ENCODE assay signal across 9 cellular contexts in genomic region chr5:171207256-171207866, GRCh38.
DNase-seq lines count a peak whose midpoint lies in the region; ATAC-seq, FAIRE-seq and TF ChIP-seq lines count a peak whose summit lies in the region.
"Had no signal": no experiment of that assay in that cellular context is flagged by ENCODE, and none has a peak within 500 bp of the region (broad histone marks: within the 10 kb centered on the region; RNA-seq: fewer than 3 reads in every experiment).

No MANE protein-coding gene starts in this region.

- no peak for TF ChIP-seq POLR2A in GM12891 (IDR thresholded peaks at IDR 0.05; ENCODE audit: low read depth, low read length)

- peaks cover 4% of the 10 kb centered on the region for H3K27me3 Mint-ChIP-seq in activated naive CD4-positive, alpha-beta T cell treated with anti-CD3 and anti-CD28 coated beads, Interleukin-2, amount 10 ng/mL, durations not matched to agents 7 days and 5 days

- CTCF ChIA-PET in BJ (lab: Yijun Ruan, JAX), result interaction anchor here (0.6 to 12.3 kb wide), 30 partner anchors 10 to 513 kb away, joined by 3 to 247 read pairs (median 4); no protein-coding TSS in a partner anchor
- CTCF ChIA-PET in activated naive CD4-positive, alpha-beta T cell treated with anti-CD3 and anti-CD28 coated beads, Interleukin-2, amount 10 ng/mL, durations not matched to agents 7 days and 5 days (lab: Charles Lee), result interaction anchor here (0.7 to 4.2 kb wide), 16 partner anchors 9 to 182 kb away, joined by 3 to 36 read pairs (median 4); no protein-coding TSS in a partner anchor

- POLR2A ChIA-PET in BJ (lab: Charles Lee), result no interaction called here

- H3K36me3 ChIP-seq in BJ (ENCODE audit: control insufficient read depth, insufficient read depth, low read length), result no peaks in the 10 kb centered on the region
- H3K36me3 ChIP-seq: SJSA1 had no signal

- H3K4me3 ChIP-seq in BJ (ENCODE audit: low read depth, low read length), result no peak overlapping the region
- H3K4me3 ChIP-seq: SJSA1 had no signal

- H3K9me3 Mint-ChIP-seq in activated naive CD4-positive, alpha-beta T cell treated with anti-CD3 and anti-CD28 coated beads, Interleukin-2, amount 10 ng/mL, durations not matched to agents 7 days and 5 days, result no peaks in the 10 kb centered on the region

- peak; percentile 59 for TF ChIP-seq CTCF in BJ (IDR thresholded peaks at IDR 0.05; ENCODE audit: insufficient read depth, low read depth, low read length)

- no peak overlapping the region for H3K27ac Mint-ChIP-seq in activated naive CD4-positive, alpha-beta T cell treated with anti-CD3 and anti-CD28 coated beads, Interleukin-2, amount 10 ng/mL, durations not matched to agents 7 days and 5 days

- H3K27me3 ChIP-seq in BJ (ENCODE audit: control insufficient read depth, insufficient read depth, low read length), result no peaks in the 10 kb centered on the region
- H3K27me3 ChIP-seq: SJSA1 had no signal

- H3K4me3 Mint-ChIP-seq in activated naive CD4-positive, alpha-beta T cell treated with anti-CD3 and anti-CD28 coated beads, Interleukin-2, amount 10 ng/mL, durations not matched to agents 7 days and 5 days, result no peak overlapping the region

- no peaks in the 10 kb centered on the region for H3K36me3 Mint-ChIP-seq in activated naive CD4-positive, alpha-beta T cell treated with anti-CD3 and anti-CD28 coated beads, Interleukin-2, amount 10 ng/mL, durations not matched to agents 7 days and 5 days

- FAIRE-seq in GM12891 (lab: Jason Lieb, UNC), result peak; percentile 45

- ATAC-seq in GM19467 (IDR thresholded peaks at IDR 0.05; ENCODE audit: unreplicated experiment), result no peak
- ATAC-seq in HG03442 (IDR thresholded peaks at IDR 0.05; ENCODE audit: unreplicated experiment), result no peak

- no peaks in the 10 kb centered on the region for H3K4me1 Mint-ChIP-seq in activated naive CD4-positive, alpha-beta T cell treated with anti-CD3 and anti-CD28 coated beads, Interleukin-2, amount 10 ng/mL, durations not matched to agents 7 days and 5 days

- DNase-seq in BJ (ENCODE audit: low read depth) (peak; percentile 13), GM12891 (ENCODE audit: insufficient read length, low spot score) (no peak), NCI-H526 (lab: John Stamatoyannopoulos, UW) (peak; percentile 33 to 64), astrocyte of the hippocampus (ENCODE audit: low read depth, low spot score) (peak; percentile 60), kidney tubule cell (ENCODE audit: low spot score) (peak; percentile 60)
- DNase-seq in activated naive CD4-positive, alpha-beta T cell treated with anti-CD3 and anti-CD28 coated beads, Interleukin-2, amount 10 ng/mL, durations not matched to agents 7 days and 5 days, result no peak

TF ChIP-seq in GM12891, 5 proteins besides CTCF, POLR2A, EP300 and RAD21:
- TF ChIP-seq POLR2AphosphoS5 (IDR thresholded peaks at IDR 0.05; ENCODE audit: low read depth, low read length), result no peak
- no peak for TF ChIP-seq PAX5 (IDR thresholded peaks at IDR 0.05; ENCODE audit: insufficient read depth, low read length, severe bottlenecking)
- TF ChIP-seq SPI1 (IDR thresholded peaks at IDR 0.05; ENCODE audit: low read depth, low read length), result no peak
- no peak for TF ChIP-seq TAF1 (IDR thresholded peaks at IDR 0.05; ENCODE audit: low read depth, low read length)
- TF ChIP-seq POU2F2 (IDR thresholded peaks at IDR 0.05; ENCODE audit: low read depth, low read length), result no peak

Comparison
In these comparisons a context has a peak if more than half of its experiments do, and no peak if none do; other contexts are left out.
1. DNase-seq: peak in BJ (single experiment), NCI-H526 (2 of 2), astrocyte of the hippocampus (single experiment) and kidney tubule cell (single experiment); none in GM12891 (single experiment) and activated naive CD4-positive, alpha-beta T cell treated with anti-CD3 and anti-CD28 coated beads, Interleukin-2, amount 10 ng/mL, durations not matched to agents 7 days and 5 days (single experiment).